1 cellular context compared by ENCODE assay signal in genomic region chr1:248850536-248851251, GRCh38.
TF ChIP-seq lines count a peak whose summit lies in the region.

No MANE protein-coding gene starts in this region.

TF ChIP-seq in IMR-90, 13 proteins besides CTCF, POLR2A, EP300 and RAD21:
- TF ChIP-seq NFE2L2 (IDR thresholded peaks at IDR 0.05; ENCODE audit: low read depth, low read length) (no peak), SMC3 (IDR thresholded peaks at IDR 0.05; ENCODE audit: low read depth, low read length) (no peak), RCOR1 (IDR thresholded peaks at IDR 0.05; ENCODE audit: insufficient replicate concordance, low read length) (no peak), CEBPB (IDR thresholded peaks at IDR 0.05; ENCODE audit: low read depth, low read length) (no peak), MXI1 (IDR thresholded peaks at IDR 0.05; ENCODE audit: borderline replicate concordance, low read depth, low read length) (no peak), MAZ (IDR thresholded peaks at IDR 0.05; ENCODE audit: borderline replicate concordance, low read depth, low read length) (no peak), FOS (IDR thresholded peaks at IDR 0.05; ENCODE audit: low read depth, low read length) (no peak), CHD1 (IDR thresholded peaks at IDR 0.05; ENCODE audit: low read depth, low read length) (no peak), MAFK (IDR thresholded peaks at IDR 0.05; ENCODE audit: low read depth, low read length) (no peak), RFX5 (IDR thresholded peaks at IDR 0.05; ENCODE audit: low read depth, low read length) (no peak), BHLHE40 (IDR thresholded peaks at IDR 0.05; ENCODE audit: low read depth, low read length) (no peak)
- TF ChIP-seq, protein P1, sequence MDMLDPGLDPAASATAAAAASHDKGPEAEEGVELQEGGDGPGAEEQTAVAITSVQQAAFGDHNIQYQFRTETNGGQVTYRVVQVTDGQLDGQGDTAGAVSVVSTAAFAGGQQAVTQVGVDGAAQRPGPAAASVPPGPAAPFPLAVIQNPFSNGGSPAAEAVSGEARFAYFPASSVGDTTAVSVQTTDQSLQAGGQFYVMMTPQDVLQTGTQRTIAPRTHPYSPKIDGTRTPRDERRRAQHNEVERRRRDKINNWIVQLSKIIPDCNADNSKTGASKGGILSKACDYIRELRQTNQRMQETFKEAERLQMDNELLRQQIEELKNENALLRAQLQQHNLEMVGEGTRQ (IDR thresholded peaks at IDR 0.05; ENCODE audit: low read depth, low read length): no peak
- TF ChIP-seq, protein P2, sequence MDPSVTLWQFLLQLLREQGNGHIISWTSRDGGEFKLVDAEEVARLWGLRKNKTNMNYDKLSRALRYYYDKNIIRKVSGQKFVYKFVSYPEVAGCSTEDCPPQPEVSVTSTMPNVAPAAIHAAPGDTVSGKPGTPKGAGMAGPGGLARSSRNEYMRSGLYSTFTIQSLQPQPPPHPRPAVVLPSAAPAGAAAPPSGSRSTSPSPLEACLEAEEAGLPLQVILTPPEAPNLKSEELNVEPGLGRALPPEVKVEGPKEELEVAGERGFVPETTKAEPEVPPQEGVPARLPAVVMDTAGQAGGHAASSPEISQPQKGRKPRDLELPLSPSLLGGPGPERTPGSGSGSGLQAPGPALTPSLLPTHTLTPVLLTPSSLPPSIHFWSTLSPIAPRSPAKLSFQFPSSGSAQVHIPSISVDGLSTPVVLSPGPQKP (IDR thresholded peaks at IDR 0.05; ENCODE audit: borderline replicate concordance, low read depth, low read length): no peak
